ENCODE assay signal across 15 cellular contexts in genomic region chr11:97548280-97548679, GRCh38.
DNase-seq lines count a peak whose midpoint lies in the region; ATAC-seq and TF ChIP-seq lines count a peak whose summit lies in the region.
"Had no signal": no experiment of that assay in that cellular context is flagged by ENCODE, and none has a peak within 500 bp of the region (broad histone marks: within the 10 kb centered on the region; RNA-seq: fewer than 3 reads in every experiment).

No MANE protein-coding gene starts in this region.

- peak; percentile 28 for DNase-seq in NCI-H2171 treated with DMSO at 0.1 percent for 48 hours (lab: John Stamatoyannopoulos, UW)
- no peak for DNase-seq in NCI-H2171 (lab: John Stamatoyannopoulos, UW)
- peak; percentile 33 for DNase-seq in NCI-H1417 treated with DMSO at 0.1 percent for 48 hours (lab: John Stamatoyannopoulos, UW)
- peak; percentile 45 for DNase-seq in endodermal cell
- DNase-seq in retina = peak; percentile 5
- DNase-seq in left lobe of liver (ENCODE audit: low spot score) = no peak
- DNase-seq in HuH-7 (ENCODE audit: low spot score) = no peak
- DNase-seq: ACHN; CD4-positive, CD25-positive, alpha-beta regulatory T cell; DMS53; GF-D8; IMR-90 had no signal

- peaks cover 16% of the 10 kb centered on the region for H3K4me1 Mint-ChIP-seq in endodermal cell
- H3K4me1 Mint-ChIP-seq: CD4-positive, CD25-positive, alpha-beta regulatory T cell had no signal

- no peak for TF ChIP-seq CTCF in endodermal cell (conservative IDR thresholded peaks at IDR 0.05)

- H3K27ac Mint-ChIP-seq in endodermal cell = peak overlapping the region; percentile 0
- H3K27ac Mint-ChIP-seq: CD4-positive, CD25-positive, alpha-beta regulatory T cell had no signal

- H3K4me3 ChIP-seq in endodermal cell (ENCODE audit: low read length) = no peak overlapping the region
- H3K4me3 ChIP-seq: BLaER1 treated with 17β-estradiol and CSF1 and Interleukin-3, amounts not matched to agents 10 nM and 100 nM; HAP-1 had no signal

- 81% methylated on average over 2 of the region's 2 CpGs; no CpG with 5 or more reads in 1 of the 2 experiments for WGBS in endodermal cell (ENCODE audit: insufficient coverage in 1 of 2, insufficient read length in 1 of 2), 2 experiments

- H3K9ac ChIP-seq in endodermal cell (ENCODE audit: extremely low read depth, low read length, poor library complexity, severe bottlenecking) = no peak overlapping the region
- H3K9ac ChIP-seq: BLaER1 treated with 17β-estradiol and CSF1 and Interleukin-3, amounts not matched to agents 10 nM and 100 nM had no signal

- H3K36me3 Mint-ChIP-seq in endodermal cell (ENCODE audit: low read depth) = peaks cover 4% of the 10 kb centered on the region
- H3K36me3 Mint-ChIP-seq: CD4-positive, CD25-positive, alpha-beta regulatory T cell had no signal

- H3K36me3 ChIP-seq in endodermal cell (ENCODE audit: control insufficient read depth, insufficient read depth, low read length) = no peaks in the 10 kb centered on the region
- H3K36me3 ChIP-seq: BLaER1 treated with 17β-estradiol and CSF1 and Interleukin-3, amounts not matched to agents 10 nM and 100 nM; HAP-1 had no signal

- no peak overlapping the region for H3K27ac ChIP-seq in endodermal cell (ENCODE audit: low read depth, low read length)
- H3K27ac ChIP-seq: BLaER1 treated with 17β-estradiol and CSF1 and Interleukin-3, amounts not matched to agents 10 nM and 100 nM had no signal

- H3K9me3 Mint-ChIP-seq in endodermal cell = peaks cover 2% of the 10 kb centered on the region

- no peaks in the 10 kb centered on the region for H3K27me3 Mint-ChIP-seq in endodermal cell (ENCODE audit: insufficient read depth)
- H3K27me3 Mint-ChIP-seq: CD4-positive, CD25-positive, alpha-beta regulatory T cell had no signal

- no peaks in the 10 kb centered on the region for H3K27me3 ChIP-seq in endodermal cell (ENCODE audit: control insufficient read depth, insufficient read depth, low read length, poor library complexity, severe bottlenecking)
- H3K27me3 ChIP-seq: BLaER1 treated with 17β-estradiol and CSF1 and Interleukin-3, amounts not matched to agents 10 nM and 100 nM had no signal

- H3K9me3 ChIP-seq in endodermal cell (ENCODE audit: control insufficient read depth, low read length) = no peaks in the 10 kb centered on the region
- H3K9me3 ChIP-seq: BLaER1 treated with 17β-estradiol and CSF1 and Interleukin-3, amounts not matched to agents 10 nM and 100 nM; HAP-1 had no signal

- no peak overlapping the region for H3K4me3 Mint-ChIP-seq in endodermal cell
- H3K4me3 Mint-ChIP-seq: CD4-positive, CD25-positive, alpha-beta regulatory T cell had no signal

- no peaks in the 10 kb centered on the region for H3K4me1 ChIP-seq in endodermal cell (ENCODE audit: control insufficient read depth, insufficient read depth, low read length)
- H3K4me1 ChIP-seq: BLaER1 treated with 17β-estradiol and CSF1 and Interleukin-3, amounts not matched to agents 10 nM and 100 nM; HAP-1 had no signal

- ATAC-seq in left lobe of liver (no peak), HG02642 (IDR thresholded peaks at IDR 0.05; ENCODE audit: poor library complexity, unreplicated experiment) (no peak)

Comparison
In these comparisons a context has a peak if more than half of its experiments do, and no peak if none do; other contexts are left out.
1. DNase-seq: peak in NCI-H2171 treated with DMSO at 0.1 percent for 48 hours (single experiment), NCI-H1417 treated with DMSO at 0.1 percent for 48 hours (single experiment), endodermal cell (single experiment) and retina (single experiment); none in NCI-H2171 (single experiment), left lobe of liver (single experiment) and HuH-7 (single experiment).